Comparison of ENCODE assay signal across 21 cellular contexts in the genomic region with DNA sequence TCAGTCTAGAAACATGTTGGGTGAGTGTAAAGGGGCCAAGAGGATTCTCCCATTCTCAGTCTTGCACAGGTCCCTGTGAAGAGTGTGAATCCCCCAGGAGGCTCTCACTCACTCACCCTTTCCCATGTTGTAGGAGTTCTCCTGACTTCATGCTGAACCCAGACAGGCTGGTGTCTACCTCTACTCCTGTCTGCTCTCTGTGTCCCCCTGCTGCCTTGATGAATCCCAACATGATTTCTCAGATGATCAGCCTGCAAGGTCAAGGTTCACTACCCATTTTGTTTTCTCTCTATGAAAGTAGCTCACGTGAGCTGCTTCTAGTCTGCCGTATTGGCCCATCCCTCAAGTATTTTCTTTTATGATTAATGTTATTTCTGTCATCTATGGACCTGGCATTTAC.
A peak's percentile ranks its signal among the peaks of the same experiment; 100 is the strongest.
DNase-seq lines count a peak whose midpoint lies in the region; ATAC-seq and TF ChIP-seq lines count a peak whose summit lies in the region.
"Had no signal": no experiment of that assay in that cellular context is flagged by ENCODE, and none has a peak within 500 bp of the region (broad histone marks: within the 10 kb centered on the region; RNA-seq: fewer than 3 reads in every experiment).

No MANE protein-coding gene starts in this region.

- peak; percentile 9 for TF ChIP-seq CTCF in epithelial cell of proximal tubule (conservative IDR thresholded peaks at IDR 0.05; ENCODE audit: low read depth, low read length)

- peaks cover 6% of the 10 kb centered on the region for H3K36me3 Mint-ChIP-seq in activated naive CD8-positive, alpha-beta T cell
- peaks cover 10% of the 10 kb centered on the region for H3K36me3 Mint-ChIP-seq in activated naive CD8-positive, alpha-beta T cell treated with anti-CD3 and anti-CD28 coated beads, Interleukin-2, amount 50 U/mL, for 24 hours (ENCODE audit: low read depth)
- H3K36me3 Mint-ChIP-seq: CD14-positive monocyte had no signal

- H3K4me3 ChIP-seq in epithelial cell of proximal tubule (ENCODE audit: low read depth, low read length), result no peak overlapping the region
- H3K4me3 ChIP-seq: A549, GM23338, HAP-1, K562, SK-N-MC had no signal

- peak overlapping the region; percentile 36 for H3K27ac Mint-ChIP-seq in activated naive CD8-positive, alpha-beta T cell
- H3K27ac Mint-ChIP-seq in activated naive CD8-positive, alpha-beta T cell treated with anti-CD3 and anti-CD28 coated beads, Interleukin-2, amount 50 U/mL, for 24 hours, result no peak overlapping the region
- H3K27ac Mint-ChIP-seq: B cell, CD14-positive monocyte, GM23338 had no signal

- no peak for ATAC-seq in activated naive CD8-positive, alpha-beta T cell treated with anti-CD3 and anti-CD28 coated beads, Interleukin-2, amount 50 U/mL, for 24 hours
- ATAC-seq in GM18505 (IDR thresholded peaks at IDR 0.05; ENCODE audit: unreplicated experiment), result no peak
- ATAC-seq: A549, GM23338, HepG2, K562 had no signal

- no peak for TF ChIP-seq POLR2A in GM18505 (IDR thresholded peaks at IDR 0.05; ENCODE audit: borderline replicate concordance, extremely low read depth, insufficient read depth, insufficient read length)

- H3K4me1 Mint-ChIP-seq in activated naive CD8-positive, alpha-beta T cell (ENCODE audit: low read depth), result peaks cover 41% of the 10 kb centered on the region
- peaks cover 27% of the 10 kb centered on the region for H3K4me1 Mint-ChIP-seq in activated naive CD8-positive, alpha-beta T cell treated with anti-CD3 and anti-CD28 coated beads, Interleukin-2, amount 50 U/mL, for 24 hours
- H3K4me1 Mint-ChIP-seq: B cell, CD14-positive monocyte, GM23338 had no signal

- H3K4me3 Mint-ChIP-seq in activated naive CD8-positive, alpha-beta T cell, result peak overlapping the region; percentile 46
- no peak overlapping the region for H3K4me3 Mint-ChIP-seq in activated naive CD8-positive, alpha-beta T cell treated with anti-CD3 and anti-CD28 coated beads, Interleukin-2, amount 50 U/mL, for 24 hours
- H3K4me3 Mint-ChIP-seq: B cell, CD14-positive monocyte, GM23338 had no signal

- DNase-seq in activated naive CD8-positive, alpha-beta T cell treated with anti-CD3 and anti-CD28 coated beads, Interleukin-2, amount 50 U/mL, for 24 hours, result no peak
- DNase-seq in NAMALWA (ENCODE audit: low spot score), result peak; percentile 5
- no peak for DNase-seq in epithelial cell of proximal tubule (ENCODE audit: low read depth)
- no peak for DNase-seq in epidermal melanocyte (ENCODE audit: insufficient read length, low spot score)
- DNase-seq in amygdala (lab: John Stamatoyannopoulos, UW), result no peak
- DNase-seq: NCI-H1105, NCI-H146, NCI-H2029, NCI-H2227 treated with DMSO at 0.1 percent for 48 hours, NCI-H510A, SHP77 treated with DMSO at 0.1 percent for 48 hours had no signal

- no peaks in the 10 kb centered on the region for H3K27me3 Mint-ChIP-seq in activated naive CD8-positive, alpha-beta T cell
- H3K27me3 Mint-ChIP-seq in activated naive CD8-positive, alpha-beta T cell treated with anti-CD3 and anti-CD28 coated beads, Interleukin-2, amount 50 U/mL, for 24 hours, result no peaks in the 10 kb centered on the region

- peaks cover 5% of the 10 kb centered on the region for H3K9me3 Mint-ChIP-seq in activated naive CD8-positive, alpha-beta T cell (ENCODE audit: low read depth)
- peaks cover 18% of the 10 kb centered on the region for H3K9me3 Mint-ChIP-seq in activated naive CD8-positive, alpha-beta T cell treated with anti-CD3 and anti-CD28 coated beads, Interleukin-2, amount 50 U/mL, for 24 hours
